In genomic region chr3:98980915-98981596, GRCh38 we compare ENCODE assay signal across 9 cellular contexts.
DNase-seq lines count a peak whose midpoint lies in the region; ATAC-seq and TF ChIP-seq lines count a peak whose summit lies in the region.
"Had no signal": no experiment of that assay in that cellular context is flagged by ENCODE, and none has a peak within 500 bp of the region (broad histone marks: within the 10 kb centered on the region; RNA-seq: fewer than 3 reads in every experiment).

No MANE protein-coding gene starts in this region.

- peak overlapping the region; percentile 63 for H3K4me2 ChIP-seq in HCT116 (ENCODE audit: low read length)

- H3K9me3 ChIP-seq in HCT116 (ENCODE audit: control insufficient read depth in 1 of 2, insufficient read depth in 1 of 2, low read depth in 1 of 2, low read length in 2 of 2) (no peaks in the 10 kb centered on the region), A673 (ENCODE audit: low read depth, low read length, poor library complexity, severe bottlenecking) (no peaks in the 10 kb centered on the region)

- no peak for TF ChIP-seq RAD21 in HCT116 (IDR thresholded peaks at IDR 0.05; ENCODE audit: low read depth)

- H3K27ac ChIP-seq in HCT116 (ENCODE audit: low read depth, low read length) (peak overlapping the region; percentile 88), A673 (ENCODE audit: low read depth, low read length, poor library complexity, severe bottlenecking) (no peak overlapping the region)

- H2AFZ ChIP-seq in HCT116 (ENCODE audit: low read depth, low read length, poor library complexity, severe bottlenecking): no peak overlapping the region

- DNase-seq in HCT116 (ENCODE audit: low read depth, low spot score): peak; percentile 57
- peak; percentile 94 for DNase-seq in LHCN-M2 (ENCODE audit: low read depth)
- peak; percentile 98 for DNase-seq in kidney tubule cell (ENCODE audit: low spot score)
- DNase-seq in occipital lobe (lab: John Stamatoyannopoulos, UW): no peak
- no peak for DNase-seq in A673 (ENCODE audit: low spot score)
- DNase-seq in head of caudate nucleus: no peak
- no peak for DNase-seq in NCI-H82 (lab: John Stamatoyannopoulos, UW)

- POLR2A ChIA-PET in HCT116 (lab: Charles Lee) (interaction anchor here (0.7 to 8.0 kb wide), 5 partner anchors 12 to 426 kb away, joined by 3 to 90 read pairs (median 3); partner anchors contain the start of gene DCBLD2), A673 (lab: Charles Lee; ENCODE audit: low non-redundant PET) (no interaction called here)

- RAD21 ChIA-PET in HCT116 (lab: Charles Lee; ENCODE audit: low non-redundant PET in 1 of 2, low total read pairs in 2 of 2, uncharacterized antibody in 2 of 2, unreplicated experiment in 2 of 2): interaction anchor here in 1 of 2 experiments (0.7 kb wide), 1 partner anchor 79 kb away, joined by 3 read pairs; the partner anchor contains the start of gene DCBLD2

- ATAC-seq in GM18517 (IDR thresholded peaks at IDR 0.05; ENCODE audit: unreplicated experiment) (peak; percentile 91), HCT116 (peak; percentile 49)

- H3K4me1 ChIP-seq in HCT116 (ENCODE audit: control insufficient read depth in 1 of 2, insufficient read depth in 2 of 2, low read length in 2 of 2) (peaks cover 90 to 100% of the 10 kb centered on the region in 2 experiments), A673 (ENCODE audit: insufficient read depth, low read length, poor library complexity, severe bottlenecking) (no peaks in the 10 kb centered on the region)

- H3K27me3 ChIP-seq in HCT116 (ENCODE audit: insufficient read depth, low read length): no peaks in the 10 kb centered on the region
- no peaks in the 10 kb centered on the region for H3K27me3 ChIP-seq in A673 (replicated peaks; ENCODE audit: insufficient read depth, low read depth, low read length, poor library complexity)

- peak overlapping the region; percentile 63 for H3K9ac ChIP-seq in HCT116 (ENCODE audit: low read length)

- H3K79me2 ChIP-seq in HCT116 (ENCODE audit: insufficient read depth, low read length): peaks cover 93% of the 10 kb centered on the region

- H3K36me3 ChIP-seq in HCT116 (ENCODE audit: control insufficient read depth in 1 of 2, insufficient read depth in 2 of 2, low read length in 2 of 2): no peaks in the 10 kb centered on the region
- H3K36me3 ChIP-seq in A673 (ENCODE audit: insufficient read depth, low read length, poor library complexity, severe bottlenecking): no peaks in the 10 kb centered on the region

- CTCF ChIA-PET in HCT116 (lab: Charles Lee): interaction anchor here (1.0 kb wide), 1 partner anchor 163 kb away, joined by 3 read pairs; no protein-coding TSS in a partner anchor
- CTCF ChIA-PET in A673 (lab: Charles Lee): no interaction called here

- H4K20me1 ChIP-seq in HCT116 (ENCODE audit: insufficient read depth): no peaks in the 10 kb centered on the region

- no peak for TF ChIP-seq POLR2A in HCT116 (IDR thresholded peaks at IDR 0.05; ENCODE audit: borderline replicate concordance, extremely low read depth, insufficient read depth, insufficient read length)

- BruUV-seq in HCT116 (replicated peaks; lab: Mats Ljungman, UMichigan) (TSS peak; percentile 56), A673 (replicated peaks; lab: Mats Ljungman, UMichigan) (no TSS peak)

- intact Hi-C loops in HCT116 (cut with micrococcal nuclease) (no loop called here), A673 (cut with micrococcal nuclease; ENCODE audit: unreplicated experiment) (no loop called here), head of caudate nucleus (cut with DNase I) (no loop called here)

- H3K9me2 ChIP-seq in HCT116 (ENCODE audit: insufficient read depth): no peaks in the 10 kb centered on the region

- peak overlapping the region; percentile 16 to 37; a peak in 3 of 4 replicates for H3K4me3 ChIP-seq in HCT116 (replicated peaks in 1 of 2; ENCODE audit: low read depth in 1 of 2, low read length in 2 of 2)
- H3K4me3 ChIP-seq in A673 (ENCODE audit: low read depth, low read length, poor library complexity, severe bottlenecking): no peak overlapping the region
- H3K4me3 ChIP-seq: lung had no signal

- TF ChIP-seq CTCF in HCT116 (IDR thresholded peaks at IDR 0.05 in 2 of 3, conservative IDR thresholded peaks at IDR 0.05 in 1 of 3; ENCODE audit: borderline replicate concordance in 1 of 3, insufficient read depth in 1 of 3, low read depth in 2 of 3, low read length in 2 of 3) (no peak), A673 (conservative IDR thresholded peaks at IDR 0.05; ENCODE audit: low read depth, low read length) (no peak)

TF ChIP-seq in HCT116, 20 proteins besides CTCF, POLR2A, EP300 and RAD21:
- no peak for TF ChIP-seq ZFX (IDR thresholded peaks at IDR 0.05)
- TF ChIP-seq POLR2AphosphoS5 (IDR thresholded peaks at IDR 0.05; ENCODE audit: low read depth, low read length): peak; percentile 57
- no peak for TF ChIP-seq EZH2phosphoT487 (IDR thresholded peaks at IDR 0.05; ENCODE audit: borderline replicate concordance)
- TF ChIP-seq CEBPB (IDR thresholded peaks at IDR 0.05; ENCODE audit: low read depth): peak; percentile 30
- TF ChIP-seq FOSL1 (IDR thresholded peaks at IDR 0.05; ENCODE audit: low read depth): peak; percentile 36; the same call in 1 of the 2 replicates
- TF ChIP-seq, protein P1, sequence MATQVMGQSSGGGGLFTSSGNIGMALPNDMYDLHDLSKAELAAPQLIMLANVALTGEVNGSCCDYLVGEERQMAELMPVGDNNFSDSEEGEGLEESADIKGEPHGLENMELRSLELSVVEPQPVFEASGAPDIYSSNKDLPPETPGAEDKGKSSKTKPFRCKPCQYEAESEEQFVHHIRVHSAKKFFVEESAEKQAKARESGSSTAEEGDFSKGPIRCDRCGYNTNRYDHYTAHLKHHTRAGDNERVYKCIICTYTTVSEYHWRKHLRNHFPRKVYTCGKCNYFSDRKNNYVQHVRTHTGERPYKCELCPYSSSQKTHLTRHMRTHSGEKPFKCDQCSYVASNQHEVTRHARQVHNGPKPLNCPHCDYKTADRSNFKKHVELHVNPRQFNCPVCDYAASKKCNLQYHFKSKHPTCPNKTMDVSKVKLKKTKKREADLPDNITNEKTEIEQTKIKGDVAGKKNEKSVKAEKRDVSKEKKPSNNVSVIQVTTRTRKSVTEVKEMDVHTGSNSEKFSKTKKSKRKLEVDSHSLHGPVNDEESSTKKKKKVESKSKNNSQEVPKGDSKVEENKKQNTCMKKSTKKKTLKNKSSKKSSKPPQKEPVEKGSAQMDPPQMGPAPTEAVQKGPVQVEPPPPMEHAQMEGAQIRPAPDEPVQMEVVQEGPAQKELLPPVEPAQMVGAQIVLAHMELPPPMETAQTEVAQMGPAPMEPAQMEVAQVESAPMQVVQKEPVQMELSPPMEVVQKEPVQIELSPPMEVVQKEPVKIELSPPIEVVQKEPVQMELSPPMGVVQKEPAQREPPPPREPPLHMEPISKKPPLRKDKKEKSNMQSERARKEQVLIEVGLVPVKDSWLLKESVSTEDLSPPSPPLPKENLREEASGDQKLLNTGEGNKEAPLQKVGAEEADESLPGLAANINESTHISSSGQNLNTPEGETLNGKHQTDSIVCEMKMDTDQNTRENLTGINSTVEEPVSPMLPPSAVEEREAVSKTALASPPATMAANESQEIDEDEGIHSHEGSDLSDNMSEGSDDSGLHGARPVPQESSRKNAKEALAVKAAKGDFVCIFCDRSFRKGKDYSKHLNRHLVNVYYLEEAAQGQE (IDR thresholded peaks at IDR 0.05; ENCODE audit: low read depth): no peak
- TF ChIP-seq SP1 (IDR thresholded peaks at IDR 0.05; ENCODE audit: low read depth): peak; percentile 61
- no peak for TF ChIP-seq EZH2 (IDR thresholded peaks at IDR 0.05)

Comparison
In these comparisons a context has a peak if more than half of its experiments do, and no peak if none do; other contexts are left out.
1. DNase-seq: peak in HCT116 (single experiment), LHCN-M2 (single experiment) and kidney tubule cell (single experiment); none in occipital lobe (single experiment), A673 (single experiment), head of caudate nucleus (0 of 42) and NCI-H82 (single experiment).